ENCODE assay signal across 8 cellular contexts in the genomic region with DNA sequence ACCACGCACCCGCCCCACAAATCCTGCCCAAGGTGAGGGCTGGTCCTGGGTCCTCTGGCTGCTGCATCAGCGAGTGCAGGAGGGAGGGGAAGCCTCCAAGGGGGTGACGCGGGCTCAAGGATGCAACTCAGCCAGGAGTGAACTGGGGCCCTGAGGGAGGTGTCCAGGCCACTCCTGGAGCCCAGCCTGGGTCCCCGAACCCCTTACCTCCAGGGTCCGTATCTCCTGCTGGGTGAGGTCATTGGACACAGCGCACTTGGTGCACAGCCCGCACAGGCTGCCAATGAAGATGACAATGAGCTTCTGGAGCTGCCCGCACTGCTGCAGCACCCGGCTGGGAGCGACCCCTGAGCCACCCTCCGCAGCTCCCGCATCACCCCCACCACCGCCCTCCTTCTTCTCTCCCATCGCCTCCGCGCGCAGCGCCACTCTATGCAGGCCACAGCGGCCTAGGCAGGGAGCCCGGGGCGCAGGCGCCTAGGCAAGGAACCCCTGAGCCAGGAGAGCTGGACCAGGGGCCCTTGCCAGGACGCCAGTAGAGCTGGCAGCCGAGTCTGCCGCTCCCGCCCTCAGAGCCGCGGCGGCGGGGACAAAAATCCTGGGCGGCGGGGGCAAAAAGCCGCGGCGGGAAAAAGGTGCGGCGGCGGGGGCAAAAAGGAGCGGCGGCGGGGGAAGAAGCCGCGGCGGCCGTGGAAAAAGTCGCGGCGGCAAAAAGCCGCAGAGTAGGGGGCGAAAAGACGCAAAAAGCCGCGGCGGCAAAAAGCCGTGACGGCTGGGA.
DNase-seq lines count a peak whose midpoint lies in the region; ATAC-seq, FAIRE-seq and TF ChIP-seq lines count a peak whose summit lies in the region.
"Not testable (repeated sequence)": the region's sequence is repeated elsewhere in the genome, so short reads cannot be mapped to it uniquely, and the experiment has no call there.

No MANE protein-coding gene starts in this region.

- not testable (repeated sequence) for H3K27ac ChIP-seq in coronary artery, sigmoid colon

- H3K27me3 Mint-ChIP-seq in activated CD4-positive, alpha-beta T cell treated with anti-CD3 and anti-CD28 coated beads for 36 hours: peaks cover 22% of the 10 kb centered on the region

- H3K36me3 Mint-ChIP-seq in activated CD4-positive, alpha-beta T cell treated with anti-CD3 and anti-CD28 coated beads for 36 hours (ENCODE audit: low read depth): not testable (repeated sequence)

- not testable (repeated sequence) for H3K9me3 Mint-ChIP-seq in activated CD4-positive, alpha-beta T cell treated with anti-CD3 and anti-CD28 coated beads for 36 hours (ENCODE audit: low read depth)

- not testable (repeated sequence) for H3K4me3 Mint-ChIP-seq in activated CD4-positive, alpha-beta T cell treated with anti-CD3 and anti-CD28 coated beads for 36 hours

- peaks cover 0 to 10% (median 7%) of the 10 kb centered on the region in 4 donors for H3K4me1 ChIP-seq in sigmoid colon

- not testable (repeated sequence) for H3K4me1 Mint-ChIP-seq in activated CD4-positive, alpha-beta T cell treated with anti-CD3 and anti-CD28 coated beads for 36 hours

- not testable (repeated sequence) for H3K9me3 ChIP-seq in sigmoid colon

- not testable (repeated sequence) for TF ChIP-seq CTCF in NB4 (IDR thresholded peaks at IDR 0.05; ENCODE audit: low read depth, low read length); coronary artery (IDR thresholded peaks at IDR 0.05); sigmoid colon (IDR thresholded peaks at IDR 0.05)

- peak; percentile 59 for FAIRE-seq in urothelium cell line (lab: Jason Lieb, UNC)

- H3K27me3 ChIP-seq in sigmoid colon: peaks cover 6 to 19% (median 8%) of the 10 kb centered on the region in 3 donors

- not testable (repeated sequence) for H3K36me3 ChIP-seq in sigmoid colon

- 18 to 30% methylated on average over 58 of the region's 58 CpGs for WGBS in sigmoid colon, 2 donors

- ATAC-seq in activated CD4-positive, alpha-beta T cell treated with anti-CD3 and anti-CD28 coated beads for 36 hours; left ventricle myocardium superior: not testable (repeated sequence)

- TF ChIP-seq POLR2A in NB4 (IDR thresholded peaks at IDR 0.05; ENCODE audit: extremely low read depth, insufficient read length); sigmoid colon (IDR thresholded peaks at IDR 0.05): not testable (repeated sequence)

- not testable (repeated sequence) for TF ChIP-seq EP300 in sigmoid colon (IDR thresholded peaks at IDR 0.05)

- H3K4me3 ChIP-seq in NB4 (ENCODE audit: low read depth, low read length): not testable (repeated sequence)
- H3K4me3 ChIP-seq in coronary artery (peak overlapping the region; percentile 25), sigmoid colon (peak overlapping the region in 3 of 4 donors; percentile 17 to 44 (median 26))

- CTCF ChIA-PET in activated CD4-positive, alpha-beta T cell treated with anti-CD3 and anti-CD28 coated beads for 36 hours (lab: Charles Lee): not testable (repeated sequence)

- intact Hi-C loops in activated CD4-positive, alpha-beta T cell treated with anti-CD3 and anti-CD28 coated beads for 36 hours (cut with DNase I, micrococcal nuclease); left ventricle myocardium superior (cut with micrococcal nuclease); sigmoid colon (cut with DNase I): not testable (repeated sequence)

- not testable (repeated sequence) for H3K27ac Mint-ChIP-seq in activated CD4-positive, alpha-beta T cell treated with anti-CD3 and anti-CD28 coated beads for 36 hours

- DNase-seq in DMS 273 (lab: John Stamatoyannopoulos, UW; ENCODE audit: unreplicated experiment): peak; percentile 65
- DNase-seq in NB4 (ENCODE audit: low read depth): peak; percentile 0
- peak; percentile 4 for DNase-seq in activated CD4-positive, alpha-beta T cell treated with anti-CD3 and anti-CD28 coated beads for 36 hours
- DNase-seq in coronary artery (ENCODE audit: low spot score); sigmoid colon: not testable (repeated sequence)
- peak; percentile 59 for DNase-seq in left ventricle myocardium superior
- peak; percentile 9 for DNase-seq in middle frontal gyrus (ENCODE audit: extremely low spot score, low spot score)
- DNase-seq in urothelium cell line (ENCODE audit: low spot score): peak; percentile 59

- POLR2A ChIA-PET in activated CD4-positive, alpha-beta T cell treated with anti-CD3 and anti-CD28 coated beads for 36 hours (lab: Charles Lee): not testable (repeated sequence)
